22 cellular contexts compared by ENCODE assay signal in the genomic region with DNA sequence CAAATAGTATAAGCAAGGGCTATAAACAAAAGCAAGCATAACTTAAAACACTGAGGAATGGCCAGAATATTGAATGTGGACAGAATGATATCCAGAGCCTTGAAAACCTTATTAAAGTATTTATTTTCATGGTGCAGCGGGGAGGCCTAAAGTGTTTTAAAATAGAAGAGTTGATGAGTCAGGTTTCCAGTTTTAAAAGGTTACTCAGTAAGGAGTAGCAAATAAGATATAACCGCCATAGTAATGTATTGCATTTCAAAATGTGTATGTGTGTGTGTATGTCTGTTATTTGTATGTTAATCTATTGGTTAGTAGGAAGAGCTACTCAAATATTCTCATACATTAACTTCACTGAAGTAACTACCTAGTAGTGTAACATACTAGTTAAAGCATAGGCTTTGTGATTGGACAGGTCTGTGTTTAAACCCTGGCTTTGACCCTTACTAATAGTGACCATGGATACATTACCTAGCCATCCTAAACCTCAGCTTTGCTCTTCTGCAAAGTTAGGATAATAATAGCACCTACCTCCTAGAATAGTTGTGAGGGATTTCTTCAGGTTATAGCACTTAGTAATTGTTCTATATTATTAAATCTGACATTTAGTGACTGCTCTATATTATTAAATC. TPM values are rescaled to one million over a fixed set of nuclear protein-coding genes. Genes with fewer than 3 reads are reported as not detected.
A peak's percentile ranks its signal among the peaks of the same experiment; 100 is the strongest.
DNase-seq lines count a peak whose midpoint lies in the region; ATAC-seq and TF ChIP-seq lines count a peak whose summit lies in the region.
"Had no signal": no experiment of that assay in that cellular context is flagged by ENCODE, and none has a peak within 500 bp of the region (broad histone marks: within the 10 kb centered on the region; RNA-seq: fewer than 3 reads in every experiment).

No MANE protein-coding gene starts in this region.

- H3K9me2 ChIP-seq in SK-N-SH (no peaks in the 10 kb centered on the region), HCT116 (ENCODE audit: insufficient read depth) (no peaks in the 10 kb centered on the region)

- 0 out of 4 replicates have a peak, but pooled peaks cover 0 to 4% of the 10 kb centered on the region in 2 experiments for H3K4me1 ChIP-seq in SK-N-SH (ENCODE audit: control insufficient read depth in 1 of 2, insufficient read depth in 2 of 2, low read depth in 1 of 2, low read length in 1 of 2)
- H3K4me1 ChIP-seq in HCT116 (ENCODE audit: control insufficient read depth in 1 of 2, insufficient read depth in 2 of 2, low read length in 2 of 2), result peaks cover 0 to 2% of the 10 kb centered on the region in 2 experiments; a peak in 1 of 4 replicates
- peaks cover 67% of the 10 kb centered on the region for H3K4me1 ChIP-seq in psoas muscle
- H3K4me1 ChIP-seq: BLaER1 had no signal

- CTCF ChIA-PET in SK-N-SH (lab: Yijun Ruan, JAX) (interaction anchor here (0.6 kb wide), 1 partner anchor 58 kb away, joined by 3 read pairs; no protein-coding TSS in a partner anchor), HCT116 (lab: Charles Lee) (interaction anchor here (1.4 kb wide), 1 partner anchor 16 kb away, joined by 6 read pairs; a partner anchor contains a TSS)

- no peak for TF ChIP-seq RAD21 in SK-N-SH (IDR thresholded peaks at IDR 0.05; ENCODE audit: low read length)
- TF ChIP-seq RAD21 in HCT116 (IDR thresholded peaks at IDR 0.05; ENCODE audit: low read depth), result no peak

- TF ChIP-seq EP300 in SK-N-SH (IDR thresholded peaks at IDR 0.05; ENCODE audit: borderline replicate concordance in 1 of 2, low read depth in 1 of 2, low read length in 1 of 2), result no peak

- H3K4me2 ChIP-seq in SK-N-SH (no peak overlapping the region), HCT116 (ENCODE audit: low read length) (no peak overlapping the region)
- H3K4me2 ChIP-seq: BLaER1 had no signal

- H3K79me2 ChIP-seq in SK-N-SH (ENCODE audit: insufficient read depth) (no peaks in the 10 kb centered on the region), HCT116 (ENCODE audit: insufficient read depth, low read length) (peaks cover 49% of the 10 kb centered on the region)

- H4K20me1 ChIP-seq in SK-N-SH (ENCODE audit: insufficient read depth) (no peaks in the 10 kb centered on the region), HCT116 (ENCODE audit: insufficient read depth) (no peaks in the 10 kb centered on the region)

- H2AFZ ChIP-seq in SK-N-SH (ENCODE audit: low read depth) (no peak overlapping the region), HCT116 (ENCODE audit: low read depth, low read length, poor library complexity, severe bottlenecking) (no peak overlapping the region)
- H2AFZ ChIP-seq: GM23248 had no signal

- H3K27me3 ChIP-seq in SK-N-SH (ENCODE audit: insufficient read depth) (no peaks in the 10 kb centered on the region), HCT116 (ENCODE audit: insufficient read depth, low read length) (no peaks in the 10 kb centered on the region), psoas muscle (ENCODE audit: insufficient read depth in 3 of 3, low read length in 2 of 3) (no peaks in the 10 kb centered on the region)
- H3K27me3 ChIP-seq: BLaER1 had no signal

- WGBS in SK-N-SH (ENCODE audit: low lambda C conversion rate), result 93% methylated on average over 2 of the region's 2 CpGs
- WGBS in psoas muscle, 3 donors, result 26 to 38% (median 34%) methylated on average over 2 of the region's 2 CpGs

- H3K9me3 ChIP-seq in SK-N-SH, result no peaks in the 10 kb centered on the region
- no peaks in the 10 kb centered on the region for H3K9me3 ChIP-seq in HCT116 (ENCODE audit: control insufficient read depth in 1 of 2, insufficient read depth in 1 of 2, low read depth in 1 of 2, low read length in 2 of 2)
- no peaks in the 10 kb centered on the region for H3K9me3 ChIP-seq in psoas muscle
- H3K9me3 ChIP-seq: BLaER1 had no signal

- POLR2A ChIA-PET in SK-N-SH (lab: Yijun Ruan, JAX), result no interaction called here
- POLR2A ChIA-PET in HCT116 (lab: Charles Lee), result no interaction called here

- intact Hi-C loops in HCT116 (cut with micrococcal nuclease), result no loop called here
- intact Hi-C loops in psoas muscle (cut with DNase I), result no loop called here

- peak; percentile 62 for ATAC-seq in SK-N-SH treated with all-trans-retinoic acid at 6 μM for 48 hours
- ATAC-seq in HCT116, result no peak
- ATAC-seq in psoas muscle, result peak; percentile 73 to 83 (median 80)

- H3K27ac ChIP-seq in SK-N-SH (ENCODE audit: low read depth in 2 of 2, low read length in 1 of 2) (no peak overlapping the region), HCT116 (ENCODE audit: low read depth, low read length) (no peak overlapping the region), caudate nucleus (ENCODE audit: low read depth, low read length) (peak overlapping the region; percentile 49), psoas muscle (peak overlapping the region; percentile 98)
- H3K27ac ChIP-seq: 22Rv1, BLaER1, GM23248 had no signal

- no peak for TF ChIP-seq POLR2A in HCT116 (IDR thresholded peaks at IDR 0.05; ENCODE audit: borderline replicate concordance, extremely low read depth, insufficient read depth, insufficient read length)

- RAD21 ChIA-PET in HCT116 (lab: Charles Lee; ENCODE audit: low non-redundant PET in 1 of 2, low total read pairs in 2 of 2, uncharacterized antibody in 2 of 2, unreplicated experiment in 2 of 2), result no interaction called here

- TF ChIP-seq CTCF in SK-N-SH (IDR thresholded peaks at IDR 0.05) (no peak), HCT116 (IDR thresholded peaks at IDR 0.05 in 2 of 3, conservative IDR thresholded peaks at IDR 0.05 in 1 of 3; ENCODE audit: borderline replicate concordance in 1 of 3, insufficient read depth in 1 of 3, low read depth in 2 of 3, low read length in 2 of 3) (no peak), psoas muscle (IDR thresholded peaks at IDR 0.05) (no peak)

- H3K36me3 ChIP-seq in SK-N-SH (replicated peaks in 1 of 2; ENCODE audit: control insufficient read depth in 1 of 2, insufficient read depth in 2 of 2, low read length in 1 of 2) (peaks cover 55 to 70% of the 10 kb centered on the region in 2 experiments), HCT116 (ENCODE audit: control insufficient read depth in 1 of 2, insufficient read depth in 2 of 2, low read length in 2 of 2) (peaks cover 75 to 79% of the 10 kb centered on the region in 2 experiments), psoas muscle (ENCODE audit: insufficient read depth in 1 of 2, low read depth in 1 of 2) (peaks cover 4 to 98% of the 10 kb centered on the region in 2 donors)

- TSS peak; percentile 15 for BruUV-seq in HCT116 (replicated peaks; lab: Mats Ljungman, UMichigan)

- no peak for DNase-seq in SK-N-SH
- DNase-seq in HCT116 (ENCODE audit: low read depth, low spot score), result no peak
- DNase-seq in caudate nucleus (lab: John Stamatoyannopoulos, UW), result no peak
- DNase-seq in psoas muscle, result no peak
- DNase-seq in NCI-H1417 treated with DMSO at 0.1 percent for 48 hours (lab: John Stamatoyannopoulos, UW), result no peak
- no peak for DNase-seq in DMS153 (lab: John Stamatoyannopoulos, UW)
- DNase-seq in NCI-H2196 (lab: John Stamatoyannopoulos, UW; ENCODE audit: unreplicated experiment), result no peak
- DNase-seq: ACHN; CD4-positive, alpha-beta memory T cell; GM23248; HCEC 1CT; Karpas-422; NCI-H1436; NCI-H2029; NCI-H226; NCI-H510A treated with DMSO at 0.1 percent for 48 hours; NCI-H748 treated with DMSO at 0.1 percent for 48 hours; NK-92 treated with Interleukin-12 subunit alpha and Interleukin-12 subunit beta, amount 100 ng/mL, for 24 hours; SW 1271 had no signal

- H3K4me3 ChIP-seq in SK-N-SH (ENCODE audit: low read depth in 2 of 2, low read length in 1 of 2) (no peak overlapping the region), HCT116 (replicated peaks in 1 of 2; ENCODE audit: low read depth in 1 of 2, low read length in 2 of 2) (no peak overlapping the region), psoas muscle (peak overlapping the region; percentile 37)
- H3K4me3 ChIP-seq: BLaER1, GM23248 had no signal

- H3K9ac ChIP-seq in SK-N-SH (no peak overlapping the region), HCT116 (ENCODE audit: low read length) (no peak overlapping the region)
- H3K9ac ChIP-seq: BLaER1, GM23248 had no signal

- peaks cover 7% of the 10 kb centered on the region for H3F3A ChIP-seq in SK-N-SH (replicated peaks; ENCODE audit: insufficient read depth)

TF ChIP-seq in SK-N-SH treated with all-trans-retinoic acid at 6 μM for 48 hours, 23 proteins besides CTCF, POLR2A, EP300 and RAD21 (continues in another document):
- no peak for TF ChIP-seq ISL1 (CRISPR knock-in tag; IDR thresholded peaks at IDR 0.05)

TF ChIP-seq in SK-N-SH, 30 proteins besides CTCF, POLR2A, EP300 and RAD21 (continues in another document):
- TF ChIP-seq TEAD4 (IDR thresholded peaks at IDR 0.05; ENCODE audit: borderline replicate concordance, insufficient read depth) (no peak), SMC3 (IDR thresholded peaks at IDR 0.05; ENCODE audit: low read depth, low read length) (no peak), EZH2phosphoT487 (IDR thresholded peaks at IDR 0.05; ENCODE audit: borderline replicate concordance, low read depth) (no peak), MEF2A (IDR thresholded peaks at IDR 0.05; ENCODE audit: borderline replicate concordance, low read depth) (no peak), TCF12 (IDR thresholded peaks at IDR 0.05) (no peak)

TF ChIP-seq in HCT116, 20 proteins besides CTCF, POLR2A, EP300 and RAD21 (continues in another document):
- no peak for TF ChIP-seq TCF7L2 (IDR thresholded peaks at IDR 0.05; ENCODE audit: borderline replicate concordance, extremely low read depth, insufficient read depth, insufficient read length)
- TF ChIP-seq SP1 (IDR thresholded peaks at IDR 0.05; ENCODE audit: low read depth), result no peak
- TF ChIP-seq POLR2AphosphoS5 (IDR thresholded peaks at IDR 0.05; ENCODE audit: low read depth, low read length), result no peak
- no peak for TF ChIP-seq YY1 (IDR thresholded peaks at IDR 0.05; ENCODE audit: extremely low read depth, insufficient replicate concordance, low read depth, low read length)

RNA-seq across cellular contexts. Expression of a gene that starts 16.9 kb away (rescaled TPM):
- polyA plus RNA-seq in SK-N-SH (2012; rRNA removed), result 19.4 and 21.1 TPM in 2 replicates
- polyA plus RNA-seq in SK-N-SH (2012; cell fraction: cytosol; rRNA removed), result 22.5 and 26.7 TPM in 2 replicates
- polyA plus RNA-seq in SK-N-SH (2012; cell fraction: nucleus; rRNA removed), result 13.4 and 20.0 TPM in 2 replicates
- 53.6 TPM for total RNA-seq in HCT116 (2021; ENCODE audit: unreplicated experiment)
- polyA plus RNA-seq in HCT116 (2012), result 39.1 and 51.8 TPM in 2 replicates
- total RNA-seq in psoas muscle, result 100 to 1,000 TPM; 108 to 179 (median 133) TPM
- 100 to 1,000 TPM in 2 of 3 donors, 10 to 100 TPM in 1; 52.8 to 167 (median 112) TPM for polyA plus RNA-seq in psoas muscle

RNA-seq across cellular contexts. Expression of a gene that starts 17.0 kb away (rescaled TPM):
- polyA plus RNA-seq in SK-N-SH (2012; rRNA removed) (20.4 and 26.3 TPM in 2 replicates), psoas muscle (10 to 100 TPM; 12.7 to 43.9 (median 12.8) TPM)
- 22.0 and 23.0 TPM in 2 replicates for polyA plus RNA-seq in SK-N-SH (2012; cell fraction: cytosol; rRNA removed)
- 34.9 and 46.3 TPM in 2 replicates for polyA plus RNA-seq in SK-N-SH (2012; cell fraction: nucleus; rRNA removed)
- total RNA-seq in HCT116 (2021; ENCODE audit: unreplicated experiment) (79.6 TPM), psoas muscle (10 to 100 TPM; 25.9 to 59.4 (median 39.4) TPM)
- polyA plus RNA-seq in HCT116 (2012), result 29.8 and 41.4 TPM in 2 replicates

RNA-seq across cellular contexts. Expression of a gene that starts 33.5 kb away (rescaled TPM):
- polyA plus RNA-seq in SK-N-SH (2012; rRNA removed) (0.48 and 0.52 TPM in 2 replicates), psoas muscle (1 to 10 TPM in 1 of 3 donors, under 1 TPM in 2; 0.23 to 2.0 (median 0.48) TPM)
- 0.51 and 0.53 TPM in 2 replicates for polyA plus RNA-seq in SK-N-SH (2012; cell fraction: cytosol; rRNA removed)
- polyA plus RNA-seq in SK-N-SH (2012; cell fraction: nucleus; rRNA removed), result 1.6 and 2.1 TPM in 2 replicates
- total RNA-seq in HCT116 (2021; ENCODE audit: unreplicated experiment) (88.2 TPM), psoas muscle (1 to 10 TPM in 1 of 4 donors, under 1 TPM in 3; 0.61 to 2.3 (median 0.71) TPM)
- polyA plus RNA-seq in HCT116 (2012), result 8.1 and 12.2 TPM in 2 replicates

Comparison
In these comparisons a context has a peak if more than half of its experiments do, and no peak if none do; other contexts are left out.
1. H3K27ac ChIP-seq: peak in caudate nucleus (single experiment) and psoas muscle (single experiment); none in SK-N-SH (0 of 2) and HCT116 (single experiment).
2. RNA of a gene that starts 33.5 kb away (total RNA-seq): 88.2 TPM in HCT116 (single experiment); 0.61 to 2.3 TPM in psoas muscle; every median in the first group is over 10 times any median in the second.